In genomic region chr17:75898791-75899190, GRCh38 we compare ENCODE assay signal across 1 cellular context.
TF ChIP-seq lines count a peak whose summit lies in the region.

No MANE protein-coding gene starts in this region.

TF ChIP-seq in GM23338, 12 proteins besides CTCF, POLR2A, EP300 and RAD21 (continued from another document):
- no peak for TF ChIP-seq JUNB (IDR thresholded peaks at IDR 0.05; ENCODE audit: unreplicated experiment)
- no peak for TF ChIP-seq STAT1 (IDR thresholded peaks at IDR 0.05; ENCODE audit: unreplicated experiment)
